33 cellular contexts compared by ENCODE assay signal in genomic region chr4:185061610-185062009, GRCh38. TPM values are rescaled to one million over a fixed set of nuclear protein-coding genes. Genes with fewer than 3 reads are reported as not detected.
"Had no signal": no experiment of that assay in that cellular context is flagged by ENCODE, and none has a peak within 500 bp of the region (broad histone marks: within the 10 kb centered on the region; RNA-seq: fewer than 3 reads in every experiment).

No MANE protein-coding gene starts in this region.

- H3K4me1 Mint-ChIP-seq: stimulated activated effector memory CD8-positive, alpha-beta T cell treated with anti-CD3 and anti-CD28 coated beads, Interleukin-12 subunit alpha, Interleukin-12 subunit beta, amount 100 ng/mL, for 72 hours; stimulated activated memory B cell treated with anti-CD40 and anti-IgM and Interleukin-4, amounts not matched to agents 10 μg/mL and 1 μg/mL and 100 μg/mL, for 72 hours; stimulated activated naive B cell treated with anti-CD40 and anti-IgM and Interleukin-4, amounts not matched to agents 10 μg/mL and 1 μg/mL and 100 μg/mL, for 72 hours; stimulated activated naive CD8-positive, alpha-beta T cell treated with anti-CD3 and anti-CD28 coated beads, Interleukin-15, amount 100 ng/mL, for 72 hours had no signal

- H3K27me3 ChIP-seq: testis, thyroid gland, tibial artery, tibial nerve, upper lobe of left lung, uterus, vagina had no signal

- H3K4me3 ChIP-seq: stomach, suprapubic skin, testis, thoracic aorta, thyroid gland, tibial artery, tibial nerve, transverse colon, upper lobe of left lung, upper lobe of right lung, uterus, vagina had no signal

- H3K27ac ChIP-seq: stomach, suprapubic skin, testis, thoracic aorta, thyroid gland, tibial artery, tibial nerve, transverse colon, upper lobe of left lung, upper lobe of right lung, uterus, vagina had no signal

- H3K4me1 ChIP-seq: stomach, suprapubic skin, testis, thyroid gland, tibial nerve, transverse colon, upper lobe of left lung, upper lobe of right lung, uterus, vagina had no signal

- H3K36me3 ChIP-seq: stomach, suprapubic skin, thoracic aorta, thyroid gland, tibial artery, tibial nerve, transverse colon, upper lobe of left lung, upper lobe of right lung, uterus, vagina had no signal

- H3K27ac Mint-ChIP-seq: stimulated activated effector memory CD8-positive, alpha-beta T cell treated with anti-CD3 and anti-CD28 coated beads, Interleukin-12 subunit alpha, Interleukin-12 subunit beta, amount 100 ng/mL, for 72 hours; stimulated activated memory B cell treated with anti-CD40 and anti-IgM and Interleukin-4, amounts not matched to agents 10 μg/mL and 1 μg/mL and 100 μg/mL, for 72 hours; stimulated activated naive B cell treated with anti-CD40 and anti-IgM and Interleukin-4, amounts not matched to agents 10 μg/mL and 1 μg/mL and 100 μg/mL, for 72 hours; stimulated activated naive CD8-positive, alpha-beta T cell treated with anti-CD3 and anti-CD28 coated beads, Interleukin-15, amount 100 ng/mL, for 72 hours; stimulated activated naive CD8-positive, alpha-beta T cell treated with anti-CD3 and anti-CD28 coated beads, Interleukin-15, Interleukin-2, amounts not matched to agents 100 ng/mL and 50 ng/mL, for 24 hours; type B pancreatic cell had no signal

- H3K9me3 ChIP-seq: stomach, suprapubic skin, testis, thoracic aorta, thyroid gland, tibial nerve, transverse colon, upper lobe of left lung, upper lobe of right lung, uterus, vagina had no signal

- H3K4me3 Mint-ChIP-seq: stimulated activated effector memory CD8-positive, alpha-beta T cell treated with anti-CD3 and anti-CD28 coated beads, Interleukin-12 subunit alpha, Interleukin-12 subunit beta, amount 100 ng/mL, for 72 hours; stimulated activated memory B cell treated with anti-CD40 and anti-IgM and Interleukin-4, amounts not matched to agents 10 μg/mL and 1 μg/mL and 100 μg/mL, for 72 hours; stimulated activated naive B cell treated with anti-CD40 and anti-IgM and Interleukin-4, amounts not matched to agents 10 μg/mL and 1 μg/mL and 100 μg/mL, for 72 hours; stimulated activated naive CD8-positive, alpha-beta T cell treated with anti-CD3 and anti-CD28 coated beads, Interleukin-15, amount 100 ng/mL, for 72 hours; stimulated activated naive CD8-positive, alpha-beta T cell treated with anti-CD3 and anti-CD28 coated beads, Interleukin-15, Interleukin-2, amounts not matched to agents 100 ng/mL and 50 ng/mL, for 24 hours; type B pancreatic cell had no signal

- ATAC-seq: stimulated activated effector memory CD8-positive, alpha-beta T cell treated with anti-CD3 and anti-CD28 coated beads, Interleukin-12 subunit alpha, Interleukin-12 subunit beta, amount 100 ng/mL, for 72 hours; stimulated activated memory B cell treated with anti-CD40 and anti-IgM and Interleukin-4, amounts not matched to agents 10 μg/mL and 1 μg/mL and 100 μg/mL, for 72 hours; stimulated activated naive B cell treated with anti-CD40 and anti-IgM and Interleukin-4, amounts not matched to agents 10 μg/mL and 1 μg/mL and 100 μg/mL, for 72 hours; stimulated activated naive CD8-positive, alpha-beta T cell treated with anti-CD3 and anti-CD28 coated beads, Interleukin-15, amount 100 ng/mL, for 72 hours; stimulated activated naive CD8-positive, alpha-beta T cell treated with anti-CD3 and anti-CD28 coated beads, Interleukin-15, Interleukin-2, amounts not matched to agents 100 U/mL and 50 U/mL, for 24 hours; upper lobe of right lung had no signal

- FAIRE-seq: urothelium cell line had no signal

- DNase-seq: stimulated activated CD4-positive, alpha-beta T cell treated with anti-CD3 and anti-CD28 coated beads, Interleukin-2, amount 100 ng/mL, for 48 hours; stimulated activated CD4-positive, alpha-beta T cell treated with anti-CD3 and anti-CD28 coated beads, Interleukin-4, amount 100 ng/mL, for 1 hour; stimulated activated CD4-positive, alpha-beta T cell treated with anti-CD3 and anti-CD28 coated beads, Interleukin-4, amount 100 ng/mL, for 24 hours; stimulated activated CD4-positive, alpha-beta T cell treated with anti-CD3 and anti-CD28 coated beads, Interleukin-4, amount 100 ng/mL, for 4 hours; stimulated activated CD8-positive, alpha-beta memory T cell treated with anti-CD3 and anti-CD28 coated beads, Interleukin-4, amount 100 ng/mL, for 48 hours; stimulated activated naive B cell treated with anti-CD40 and anti-IgM and Interleukin-4, amounts not matched to agents 10 μg/mL and 1 μg/mL and 100 μg/mL, for 72 hours; stimulated activated naive CD4-positive, alpha-beta T cell; stimulated activated naive CD4-positive, alpha-beta T cell treated with Interleukin-2 at 50 U/mL for 16 hours; stimulated activated naive CD8-positive, alpha-beta T cell treated with anti-CD3 and anti-CD28 coated beads, Interleukin-15, amount 100 ng/mL, for 72 hours; stimulated activated naive CD8-positive, alpha-beta T cell treated with anti-CD3 and anti-CD28 coated beads, Interleukin-15, Interleukin-2, amounts not matched to agents 100 U/mL and 50 U/mL, for 24 hours; stomach; substantia nigra; testis; thyroid gland; tibial artery; transverse colon; trophoblast cell; upper lobe of left lung; upper lobe of right lung; uterus had no signal

- H3K9me3 Mint-ChIP-seq: stimulated activated effector memory CD8-positive, alpha-beta T cell treated with anti-CD3 and anti-CD28 coated beads, Interleukin-12 subunit alpha, Interleukin-12 subunit beta, amount 100 ng/mL, for 72 hours; stimulated activated memory B cell treated with anti-CD40 and anti-IgM and Interleukin-4, amounts not matched to agents 10 μg/mL and 1 μg/mL and 100 μg/mL, for 72 hours; stimulated activated naive CD8-positive, alpha-beta T cell treated with anti-CD3 and anti-CD28 coated beads, Interleukin-15, amount 100 ng/mL, for 72 hours; stimulated activated naive CD8-positive, alpha-beta T cell treated with anti-CD3 and anti-CD28 coated beads, Interleukin-15, Interleukin-2, amounts not matched to agents 100 ng/mL and 50 ng/mL, for 24 hours; type B pancreatic cell had no signal

- H3K36me3 Mint-ChIP-seq: stimulated activated effector memory CD8-positive, alpha-beta T cell treated with anti-CD3 and anti-CD28 coated beads, Interleukin-12 subunit alpha, Interleukin-12 subunit beta, amount 100 ng/mL, for 72 hours; stimulated activated memory B cell treated with anti-CD40 and anti-IgM and Interleukin-4, amounts not matched to agents 10 μg/mL and 1 μg/mL and 100 μg/mL, for 72 hours; stimulated activated naive B cell treated with anti-CD40 and anti-IgM and Interleukin-4, amounts not matched to agents 10 μg/mL and 1 μg/mL and 100 μg/mL, for 72 hours; type B pancreatic cell had no signal

RNA-seq across cellular contexts. Expression of gene HELT, which starts 43.3 kb away (rescaled TPM):
- total RNA-seq: stomach, subcutaneous adipose tissue, temporal lobe, testis, thoracic aorta, thyroid gland, tibial nerve, transverse colon, ureter, urinary bladder, uterus, vagina had no signal
- polyA plus RNA-seq: stomach, urinary bladder had no signal
